Comparison of ENCODE assay signal across 8 cellular contexts in genomic region chr22:31630331-31631329, GRCh38. TPM values are rescaled to one million over a fixed set of nuclear protein-coding genes. Genes with fewer than 3 reads are reported as not detected.
A peak's percentile ranks its signal among the peaks of the same experiment; 100 is the strongest.
DNase-seq lines count a peak whose midpoint lies in the region; ATAC-seq and TF ChIP-seq lines count a peak whose summit lies in the region.

No MANE protein-coding gene starts in this region.

- H3K4me3 ChIP-seq in AG04450 (ENCODE audit: low read depth, low read length) = peak overlapping the region; percentile 81
- H3K4me3 ChIP-seq in esophagus muscularis mucosa = peak overlapping the region; percentile 69 to 85 (median 76)

- no peaks in the 10 kb centered on the region for H3K36me3 Mint-ChIP-seq in activated T-cell treated with anti-CD3 and anti-CD28 coated beads, Interleukin-2, amount 50 U/mL, for 4 hours (ENCODE audit: insufficient read depth)

- TF ChIP-seq POLR2A in esophagus muscularis mucosa (IDR thresholded peaks at IDR 0.05; ENCODE audit: low read depth) = no peak

- ATAC-seq in GM18909 (IDR thresholded peaks at IDR 0.05; ENCODE audit: poor library complexity, unreplicated experiment) (peak; percentile 59), HG03520 (IDR thresholded peaks at IDR 0.05; ENCODE audit: unreplicated experiment) (peak; percentile 39)
- peak; percentile 84 to 85 for ATAC-seq in activated T-cell treated with anti-CD3 and anti-CD28 coated beads, Interleukin-2, amount 50 U/mL, for 4 hours

- H3K9me3 ChIP-seq in AG04450 (ENCODE audit: control insufficient read depth, insufficient read depth, low read length) (no peaks in the 10 kb centered on the region; the same call in 1 of the 2 replicates), esophagus muscularis mucosa (no peaks in the 10 kb centered on the region)

- H3K27me3 ChIP-seq in AG04450 (ENCODE audit: control insufficient read depth, insufficient read depth, low read length) (no peaks in the 10 kb centered on the region), esophagus muscularis mucosa (no peaks in the 10 kb centered on the region)

- H3K4me1 Mint-ChIP-seq in activated T-cell treated with anti-CD3 and anti-CD28 coated beads, Interleukin-2, amount 50 U/mL, for 4 hours (ENCODE audit: low read depth) = peaks cover 62% of the 10 kb centered on the region

- CTCF ChIA-PET in AG04450 (lab: Charles Lee) = interaction anchor here (0.8 to 10.9 kb wide), 10 partner anchors 10 to 179 kb away, joined by 3 to 167 read pairs (median 4); no protein-coding TSS in a partner anchor

- H3K36me3 ChIP-seq in esophagus muscularis mucosa = no peaks in the 10 kb centered on the region

- H3K27ac ChIP-seq in AG04450 (ENCODE audit: low read depth, low read length) (peak overlapping the region; percentile 81), esophagus muscularis mucosa (replicated peaks in 1 of 4) (peak overlapping the region; percentile 77 to 85 (median 82))

- POLR2A ChIA-PET in AG04450 (lab: Yijun Ruan, JAX) = interaction anchor here (0.7 to 2.0 kb wide), 15 partner anchors 10 to 383 kb away, joined by 3 to 11 read pairs (median 4); partner anchors contain the start of gene EIF4ENIF1

- peaks cover 45 to 71% (median 61%) of the 10 kb centered on the region in 4 donors for H3K4me1 ChIP-seq in esophagus muscularis mucosa

- H3K9me3 Mint-ChIP-seq in activated T-cell treated with anti-CD3 and anti-CD28 coated beads, Interleukin-2, amount 50 U/mL, for 4 hours = no peaks in the 10 kb centered on the region

- no peaks in the 10 kb centered on the region for H3K27me3 Mint-ChIP-seq in activated T-cell treated with anti-CD3 and anti-CD28 coated beads, Interleukin-2, amount 50 U/mL, for 4 hours (ENCODE audit: low read depth)

- intact Hi-C loops in esophagus muscularis mucosa (cut with DNase I) = loop anchor here (5.0 kb wide), 1 partner anchor 73 kb away; no protein-coding TSS in a partner anchor

- no peak for TF ChIP-seq CTCF in AG04450 (IDR thresholded peaks at IDR 0.05; ENCODE audit: low read depth, low read length)
- TF ChIP-seq CTCF in esophagus muscularis mucosa (IDR thresholded peaks at IDR 0.05) = no peak

- peak overlapping the region; percentile 87 for H3K4me3 Mint-ChIP-seq in activated T-cell treated with anti-CD3 and anti-CD28 coated beads, Interleukin-2, amount 50 U/mL, for 4 hours

- WGBS in esophagus muscularis mucosa = 3% methylated on average over 12 of the region's 65 CpGs

- no peak for TF ChIP-seq EP300 in esophagus muscularis mucosa (IDR thresholded peaks at IDR 0.05)

- DNase-seq in AG04450 (ENCODE audit: low read depth, low spot score) (no peak), esophagus muscularis mucosa (ENCODE audit: extremely low spot score) (peak; percentile 95), myocyte (ENCODE audit: low read depth) (peak; percentile 90)
- peak; percentile 87 for DNase-seq in activated T-cell treated with anti-CD3 and anti-CD28 coated beads, Interleukin-2, amount 50 U/mL, for 4 hours
- DNase-seq in stimulated activated CD8-positive, alpha-beta memory T cell treated with anti-CD3 and anti-CD28 coated beads, Interleukin-7, amount 100 ng/mL, for 24 hours (ENCODE audit: low read depth) = peak; percentile 68

TF ChIP-seq in PFSK-1, 5 proteins besides CTCF, POLR2A, EP300 and RAD21:
- TF ChIP-seq SIN3A (IDR thresholded peaks at IDR 0.05; ENCODE audit: borderline replicate concordance, insufficient read depth, low read length) = 0 out of 2 replicates have a peak, but pooled peaks have one; percentile 2
- 0 out of 2 replicates have a peak, but pooled peaks have one; percentile 47 for TF ChIP-seq TAF1 (IDR thresholded peaks at IDR 0.05; ENCODE audit: borderline replicate concordance, insufficient read depth, low read length)
- TF ChIP-seq, protein P1, sequence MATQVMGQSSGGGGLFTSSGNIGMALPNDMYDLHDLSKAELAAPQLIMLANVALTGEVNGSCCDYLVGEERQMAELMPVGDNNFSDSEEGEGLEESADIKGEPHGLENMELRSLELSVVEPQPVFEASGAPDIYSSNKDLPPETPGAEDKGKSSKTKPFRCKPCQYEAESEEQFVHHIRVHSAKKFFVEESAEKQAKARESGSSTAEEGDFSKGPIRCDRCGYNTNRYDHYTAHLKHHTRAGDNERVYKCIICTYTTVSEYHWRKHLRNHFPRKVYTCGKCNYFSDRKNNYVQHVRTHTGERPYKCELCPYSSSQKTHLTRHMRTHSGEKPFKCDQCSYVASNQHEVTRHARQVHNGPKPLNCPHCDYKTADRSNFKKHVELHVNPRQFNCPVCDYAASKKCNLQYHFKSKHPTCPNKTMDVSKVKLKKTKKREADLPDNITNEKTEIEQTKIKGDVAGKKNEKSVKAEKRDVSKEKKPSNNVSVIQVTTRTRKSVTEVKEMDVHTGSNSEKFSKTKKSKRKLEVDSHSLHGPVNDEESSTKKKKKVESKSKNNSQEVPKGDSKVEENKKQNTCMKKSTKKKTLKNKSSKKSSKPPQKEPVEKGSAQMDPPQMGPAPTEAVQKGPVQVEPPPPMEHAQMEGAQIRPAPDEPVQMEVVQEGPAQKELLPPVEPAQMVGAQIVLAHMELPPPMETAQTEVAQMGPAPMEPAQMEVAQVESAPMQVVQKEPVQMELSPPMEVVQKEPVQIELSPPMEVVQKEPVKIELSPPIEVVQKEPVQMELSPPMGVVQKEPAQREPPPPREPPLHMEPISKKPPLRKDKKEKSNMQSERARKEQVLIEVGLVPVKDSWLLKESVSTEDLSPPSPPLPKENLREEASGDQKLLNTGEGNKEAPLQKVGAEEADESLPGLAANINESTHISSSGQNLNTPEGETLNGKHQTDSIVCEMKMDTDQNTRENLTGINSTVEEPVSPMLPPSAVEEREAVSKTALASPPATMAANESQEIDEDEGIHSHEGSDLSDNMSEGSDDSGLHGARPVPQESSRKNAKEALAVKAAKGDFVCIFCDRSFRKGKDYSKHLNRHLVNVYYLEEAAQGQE (IDR thresholded peaks at IDR 0.05; ENCODE audit: insufficient read depth in 1 of 2, low read depth in 2 of 2, low read length in 2 of 2) = no peak
- TF ChIP-seq POLR2AphosphoS5 (IDR thresholded peaks at IDR 0.05; ENCODE audit: low read depth, low read length) = peak; percentile 43; the same call in 1 of the 2 replicates
- TF ChIP-seq FOXP2 (optimal IDR thresholded peaks at IDR 0.05; ENCODE audit: borderline replicate concordance, extremely low read depth, extremely low read length, insufficient read depth) = peak; percentile 54

RNA-seq across cellular contexts. Expression of gene PISD, which starts 31.4 kb away (rescaled TPM):
- polyA plus RNA-seq in AG04450 (2011; rRNA removed) = 21.6 and 26.6 TPM in 2 replicates
- 21.9 and 44.5 TPM in 2 replicates for polyA minus RNA-seq in AG04450 (2011; rRNA and poly(A)+ RNA removed)
- 49.9 TPM for polyA plus RNA-seq in PFSK-1 (2012; ENCODE audit: insufficient read length, low read depth)
- 100 to 1,000 TPM in 1 of 3 donors, 10 to 100 TPM in 2; 80.0 to 101 (median 81.2) TPM for total RNA-seq in activated T-cell treated with anti-CD3 and anti-CD28 coated beads, Interleukin-2, amount 50 U/mL, for 4 hours
- total RNA-seq in esophagus muscularis mucosa (10 to 100 TPM; 14.1 to 40.1 (median 26.2) TPM), myocyte (29.3 and 56.2 TPM in 2 replicates)
- polyA plus RNA-seq in myocyte (2012) = 21.5 TPM
